Comparison of ENCODE assay signal across 12 cellular contexts in the genomic region with DNA sequence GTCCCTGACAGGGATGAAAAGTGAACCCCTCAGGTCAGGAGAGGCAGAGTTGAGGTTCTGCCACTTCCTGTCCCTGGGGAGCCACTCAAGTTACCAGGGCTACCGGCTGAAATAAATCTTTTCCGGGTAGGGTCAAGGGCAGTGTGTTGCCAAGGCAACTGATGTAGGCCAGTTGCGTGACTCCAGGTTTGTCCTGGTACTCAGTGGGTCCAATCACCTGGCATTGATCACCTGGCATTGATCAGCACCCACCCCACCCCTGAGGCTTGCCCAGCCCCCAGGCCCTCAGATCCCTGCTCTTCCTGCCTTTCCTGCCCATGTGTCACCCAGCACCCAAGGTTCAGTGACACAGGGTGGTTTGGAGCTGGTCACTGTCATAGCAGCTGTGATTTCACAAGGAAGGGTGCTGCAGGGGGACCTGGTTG. TPM values are rescaled to one million over a fixed set of nuclear protein-coding genes. Genes with fewer than 3 reads are reported as not detected.
DNase-seq lines count a peak whose midpoint lies in the region; ATAC-seq and TF ChIP-seq lines count a peak whose summit lies in the region.
"Had no signal": no experiment of that assay in that cellular context is flagged by ENCODE, and none has a peak within 500 bp of the region (broad histone marks: within the 10 kb centered on the region; RNA-seq: fewer than 3 reads in every experiment).

No MANE protein-coding gene starts in this region.

- no peaks in the 10 kb centered on the region for H3K9me3 Mint-ChIP-seq in CD4-positive, CD25-positive, alpha-beta regulatory T cell

- H3K9me3 ChIP-seq in CD4-positive, CD25-positive, alpha-beta regulatory T cell (ENCODE audit: control insufficient read depth in 2 of 2, low read length in 2 of 2) = no peaks in the 10 kb centered on the region
- H3K9me3 ChIP-seq in right lobe of liver = no peaks in the 10 kb centered on the region
- H3K9me3 ChIP-seq: gastroesophageal sphincter, ovary had no signal

- 0% methylated on average over 1 of the region's 3 CpGs for WGBS in right lobe of liver (ENCODE audit: insufficient coverage, low coverage, low lambda C conversion rate, missing lambda C conversion rate)

- no peaks in the 10 kb centered on the region for H3K27me3 ChIP-seq in CD4-positive, CD25-positive, alpha-beta regulatory T cell (ENCODE audit: control insufficient read depth, insufficient read depth, low read length)
- H3K27me3 ChIP-seq in right lobe of liver = no peaks in the 10 kb centered on the region
- H3K27me3 ChIP-seq: ovary had no signal

- TF ChIP-seq POLR2A in right lobe of liver (IDR thresholded peaks at IDR 0.05) (no peak), GM18505 (IDR thresholded peaks at IDR 0.05; ENCODE audit: borderline replicate concordance, extremely low read depth, insufficient read depth, insufficient read length) (no peak)

- TF ChIP-seq CTCF in RWPE1 (conservative IDR thresholded peaks at IDR 0.05; ENCODE audit: low read depth) (no peak), right lobe of liver (IDR thresholded peaks at IDR 0.05) (no peak)

- POLR2A ChIA-PET in RWPE1 (lab: Yijun Ruan, JAX; ENCODE audit: low non-redundant PET) = no interaction called here

- H3K36me3 ChIP-seq in CD4-positive, CD25-positive, alpha-beta regulatory T cell (ENCODE audit: control insufficient read depth, insufficient read depth, low read length) = peaks cover 7% of the 10 kb centered on the region
- H3K36me3 ChIP-seq in right lobe of liver = peaks cover 0 to 19% (median 8%) of the 10 kb centered on the region in 4 donors
- H3K36me3 ChIP-seq: ovary had no signal

- H3K27ac Mint-ChIP-seq in CD4-positive, CD25-positive, alpha-beta regulatory T cell = peak overlapping the region in 1 of 3 donors; percentile 56

- ATAC-seq in CD4-positive, CD25-positive, alpha-beta regulatory T cell (ENCODE audit: low read depth in 2 of 2) = no peak
- ATAC-seq in right lobe of liver (peak; percentile 17 to 27 (median 24)), GM18505 (IDR thresholded peaks at IDR 0.05; ENCODE audit: unreplicated experiment) (no peak), left cardiac atrium (no peak)
- ATAC-seq: gastroesophageal sphincter, left ventricle myocardium superior, T-helper 17 cell had no signal

- no peak for DNase-seq in CD4-positive, CD25-positive, alpha-beta regulatory T cell
- DNase-seq in DMS53 treated with DMSO at 0.1 percent for 48 hours (lab: John Stamatoyannopoulos, UW; ENCODE audit: unreplicated experiment) = peak; percentile 53
- DNase-seq in RWPE1 (ENCODE audit: low spot score) = no peak
- peak; percentile 71 to 87 (median 85) for DNase-seq in right lobe of liver
- DNase-seq in GF-D8 (lab: John Stamatoyannopoulos, UW) = no peak
- no peak for DNase-seq in left cardiac atrium
- DNase-seq: left ventricle myocardium superior, NCI-H1048, T-helper 17 cell had no signal

- H3K27me3 Mint-ChIP-seq in CD4-positive, CD25-positive, alpha-beta regulatory T cell = peaks cover 12% of the 10 kb centered on the region
- H3K27me3 Mint-ChIP-seq: T-helper 17 cell had no signal

- no peak overlapping the region for H3K4me3 Mint-ChIP-seq in CD4-positive, CD25-positive, alpha-beta regulatory T cell
- H3K4me3 Mint-ChIP-seq: T-helper 17 cell had no signal

- CTCF ChIA-PET in RWPE1 (lab: Yijun Ruan, JAX) = no interaction called here

- H3K4me3 ChIP-seq in CD4-positive, CD25-positive, alpha-beta regulatory T cell (ENCODE audit: low read depth, low read length) = no peak overlapping the region
- H3K4me3 ChIP-seq in right lobe of liver = peak overlapping the region in 1 of 3 donors; percentile 9
- H3K4me3 ChIP-seq: gastroesophageal sphincter, ovary had no signal

- intact Hi-C loops in right lobe of liver (cut with DNase I) (loop anchor here in 1 of 2 donors (10.0 kb wide), 1 partner anchor 127 kb away; the partner anchor contains the start of gene GIGYF1), left cardiac atrium (cut with DNase I) (no loop called here)

- H3K4me1 ChIP-seq in CD4-positive, CD25-positive, alpha-beta regulatory T cell (ENCODE audit: control insufficient read depth, insufficient read depth, low read length, poor library complexity, severe bottlenecking) = peaks cover 48% of the 10 kb centered on the region
- H3K4me1 ChIP-seq in right lobe of liver = peaks cover 0 to 70% (median 34%) of the 10 kb centered on the region in 4 donors

- peak overlapping the region; percentile 23 for H3K27ac ChIP-seq in CD4-positive, CD25-positive, alpha-beta regulatory T cell (ENCODE audit: insufficient read depth, low read length, poor library complexity, severe bottlenecking)
- H3K27ac ChIP-seq in RWPE1 = peak overlapping the region; percentile 46
- peak overlapping the region; percentile 63 to 96 (median 90) for H3K27ac ChIP-seq in right lobe of liver

- H3K4me1 Mint-ChIP-seq in CD4-positive, CD25-positive, alpha-beta regulatory T cell = peaks cover 0 to 54% (median 27%) of the 10 kb centered on the region in 4 donors

- H3K36me3 Mint-ChIP-seq in CD4-positive, CD25-positive, alpha-beta regulatory T cell = peaks cover 10% of the 10 kb centered on the region

RNA-seq across cellular contexts. Expression of gene SAP25, which starts 5.9 kb away (rescaled TPM):
- 47.4 TPM for total RNA-seq in CD4-positive, CD25-positive, alpha-beta regulatory T cell
- under 1 TPM in 1 of 4 donors, not detected in 3; 0.47 TPM for polyA plus RNA-seq in CD4-positive, CD25-positive, alpha-beta regulatory T cell
- 1 to 10 TPM in 3 of 6 experiments, under 1 TPM in 1, not detected in 2; 0.53 to 4.5 (median 2.2) TPM for total RNA-seq in right lobe of liver
- 1 to 10 TPM in 1 of 2 donors, under 1 TPM in 1; 0.58 to 1.5 TPM for total RNA-seq in left cardiac atrium

RNA-seq across cellular contexts. Expression of gene LRCH4, which starts 18.2 kb away (rescaled TPM):
- total RNA-seq in CD4-positive, CD25-positive, alpha-beta regulatory T cell = 350 TPM
- polyA plus RNA-seq in CD4-positive, CD25-positive, alpha-beta regulatory T cell = 100 to 1,000 TPM; 115 to 136 (median 126) TPM
- total RNA-seq in right lobe of liver = 10 to 100 TPM; 19.5 to 39.1 (median 24.7) TPM
- total RNA-seq in left cardiac atrium = 10 to 100 TPM; 28.2 to 32.6 TPM

RNA-seq across cellular contexts. Expression of gene FBXO24, which starts 18.4 kb away (rescaled TPM):
- total RNA-seq in CD4-positive, CD25-positive, alpha-beta regulatory T cell = not detected
- under 1 TPM in 3 of 4 donors, not detected in 1; 0.21 to 0.26 (median 0.22) TPM for polyA plus RNA-seq in CD4-positive, CD25-positive, alpha-beta regulatory T cell
- total RNA-seq in right lobe of liver = 1 to 10 TPM in 1 of 6 experiments, under 1 TPM in 5; 0.25 to 1.0 (median 0.45) TPM
- total RNA-seq in left cardiac atrium = under 1 TPM; 0.31 to 0.62 TPM

RNA-seq across cellular contexts. Expression of gene AGFG2, which starts 28.8 kb away (rescaled TPM):
- total RNA-seq in CD4-positive, CD25-positive, alpha-beta regulatory T cell = 40.8 TPM
- 10 to 100 TPM; 11.7 to 21.6 (median 16.0) TPM for polyA plus RNA-seq in CD4-positive, CD25-positive, alpha-beta regulatory T cell
- total RNA-seq in right lobe of liver = 10 to 100 TPM; 52.9 to 86.3 (median 69.8) TPM
- 10 to 100 TPM; 21.0 to 24.3 TPM for total RNA-seq in left cardiac atrium

RNA-seq across cellular contexts. Expression of gene PCOLCE, which starts 34.4 kb away (rescaled TPM):
- total RNA-seq in CD4-positive, CD25-positive, alpha-beta regulatory T cell = 2.8 TPM
- polyA plus RNA-seq in CD4-positive, CD25-positive, alpha-beta regulatory T cell = 1 to 10 TPM in 1 of 4 donors, under 1 TPM in 2, not detected in 1; 0.23 to 1.5 (median 0.89) TPM
- 10 to 100 TPM; 10.9 to 48.5 (median 23.6) TPM for total RNA-seq in right lobe of liver
- total RNA-seq in left cardiac atrium = 10 to 100 TPM; 51.8 to 96.5 TPM

Comparison
In these comparisons a context has a peak if more than half of its experiments do, and no peak if none do; other contexts are left out.
1. ATAC-seq: peak in right lobe of liver (4 of 4); none in CD4-positive, CD25-positive, alpha-beta regulatory T cell (0 of 2), GM18505 (single experiment) and left cardiac atrium (0 of 2).
2. DNase-seq: peak in DMS53 treated with DMSO at 0.1 percent for 48 hours (single experiment) and right lobe of liver (3 of 3); none in CD4-positive, CD25-positive, alpha-beta regulatory T cell (0 of 3), RWPE1 (single experiment), GF-D8 (single experiment) and left cardiac atrium (single experiment).
3. H3K27ac ChIP-seq: peak in every context shown above with its lines; median percentile 90 in right lobe of liver; 46 in RWPE1; 23 in CD4-positive, CD25-positive, alpha-beta regulatory T cell.